22 cellular contexts compared by ENCODE assay signal in the genomic region with DNA sequence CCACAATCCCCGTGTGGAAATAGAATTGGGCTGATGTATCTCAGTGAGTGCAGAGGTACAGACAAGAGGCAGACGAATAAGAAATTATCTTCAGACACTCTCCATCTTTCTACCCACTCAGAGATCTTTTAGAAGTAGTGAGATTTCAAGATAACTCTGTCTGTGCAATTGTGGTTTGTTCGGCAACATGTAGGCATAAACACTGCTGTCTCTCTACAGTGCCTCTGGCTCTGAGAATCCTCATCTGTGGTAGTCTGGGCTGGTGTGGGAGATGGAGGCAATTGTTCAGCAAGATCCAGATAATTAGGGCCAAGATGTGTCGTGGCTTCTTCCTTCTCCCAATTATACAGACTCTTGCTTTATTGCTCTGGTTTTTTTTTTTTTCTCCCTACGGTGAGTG. TPM values are rescaled to one million over a fixed set of nuclear protein-coding genes. Genes with fewer than 3 reads are reported as not detected.
A peak's percentile ranks its signal among the peaks of the same experiment; 100 is the strongest.
DNase-seq lines count a peak whose midpoint lies in the region; ATAC-seq, FAIRE-seq and TF ChIP-seq lines count a peak whose summit lies in the region.
"Had no signal": no experiment of that assay in that cellular context is flagged by ENCODE, and none has a peak within 500 bp of the region (broad histone marks: within the 10 kb centered on the region; RNA-seq: fewer than 3 reads in every experiment).

No MANE protein-coding gene starts in this region.

- ATAC-seq in A549 (no peak), T-helper 17 cell (peak; percentile 40), GM19397 (IDR thresholded peaks at IDR 0.05; ENCODE audit: unreplicated experiment) (no peak)
- ATAC-seq: GM12878 had no signal

- H3K4me1 ChIP-seq in A549 (peaks cover 20% of the 10 kb centered on the region; the same call in 2 of the 3 replicates), trophoblast cell (ENCODE audit: control insufficient read depth in 1 of 2, insufficient read depth in 2 of 2, low read length in 2 of 2) (peaks cover 8 to 17% of the 10 kb centered on the region in 2 experiments), colonic mucosa (no peaks in the 10 kb centered on the region)
- H3K4me1 ChIP-seq: BLaER1 had no signal

- H3K27ac Mint-ChIP-seq in T-helper 17 cell, result no peak overlapping the region

- no peak overlapping the region for H2AK5ac ChIP-seq in trophoblast cell (ENCODE audit: low read length)

- peaks cover 21% of the 10 kb centered on the region for H3K79me1 ChIP-seq in trophoblast cell (ENCODE audit: low read length)

- 67% methylated on average over 5 of the region's 5 CpGs for WGBS in A549 (ENCODE audit: missing lambda C conversion rate)
- WGBS in trophoblast cell (ENCODE audit: extremely low coverage, insufficient coverage, insufficient read length), result no CpG with 5 or more reads among the region's 5 CpGs

- H3K27me3 ChIP-seq in trophoblast cell (ENCODE audit: insufficient read depth, low read length), result peaks cover 45% of the 10 kb centered on the region
- peaks cover 87% of the 10 kb centered on the region for H3K27me3 ChIP-seq in colonic mucosa

- no peak overlapping the region for H3K4ac ChIP-seq in trophoblast cell (ENCODE audit: low read depth, low read length)

- no peak overlapping the region for H3K14ac ChIP-seq in trophoblast cell (ENCODE audit: low read length)

- H3K9ac ChIP-seq in trophoblast cell (ENCODE audit: low read length), result no peak overlapping the region
- no peak overlapping the region for H3K9ac ChIP-seq in colonic mucosa (ENCODE audit: low read depth in 2 of 2, low read length in 2 of 2)
- H3K9ac ChIP-seq: BLaER1 had no signal

- H3K4me2 ChIP-seq in A549 (peak overlapping the region; percentile 87; the same call in 2 of the 3 replicates), trophoblast cell (ENCODE audit: low read length) (peak overlapping the region; percentile 45)
- H3K4me2 ChIP-seq: BLaER1 had no signal

- H2BK12ac ChIP-seq in trophoblast cell (ENCODE audit: low read length), result no peak overlapping the region

- TF ChIP-seq POLR2A in A549 (IDR thresholded peaks at IDR 0.05; ENCODE audit: low read length), result no peak

- TF ChIP-seq CTCF in A549 (IDR thresholded peaks at IDR 0.05) (no peak), colonic mucosa (IDR thresholded peaks at IDR 0.05) (no peak)

- no peak overlapping the region for H4K8ac ChIP-seq in trophoblast cell (ENCODE audit: low read depth, low read length)

- H3K36me3 ChIP-seq in trophoblast cell (ENCODE audit: control insufficient read depth in 1 of 2, insufficient read depth in 2 of 2, low read length in 2 of 2), result peaks cover 12 to 16% of the 10 kb centered on the region in 2 experiments
- no peaks in the 10 kb centered on the region for H3K36me3 ChIP-seq in colonic mucosa
- H3K36me3 ChIP-seq: BLaER1, HAP-1 had no signal

- no peak for TF ChIP-seq RAD21 in A549 (conservative IDR thresholded peaks at IDR 0.05 in 1 of 2, IDR thresholded peaks at IDR 0.05 in 1 of 2)

- no peak overlapping the region for H4K12ac ChIP-seq in trophoblast cell (ENCODE audit: low read depth, low read length)

- H3K9me3 ChIP-seq in A549 (no peaks in the 10 kb centered on the region), T-helper 17 cell (ENCODE audit: control insufficient read depth, low read length, poor library complexity, severe bottlenecking) (no peaks in the 10 kb centered on the region), trophoblast cell (ENCODE audit: insufficient read depth, low read depth, low read length) (peaks cover 8% of the 10 kb centered on the region), colonic mucosa (no peaks in the 10 kb centered on the region)
- H3K9me3 ChIP-seq: HAP-1 had no signal

- FAIRE-seq in A549 (lab: Jason Lieb, UNC), result no peak
- FAIRE-seq: GM12878 had no signal

- peaks cover 85% of the 10 kb centered on the region for H3K27me3 Mint-ChIP-seq in T-helper 17 cell

- H3K4me3 ChIP-seq in A549 (no peak overlapping the region), trophoblast cell (ENCODE audit: low read depth, low read length) (no peak overlapping the region), colonic mucosa (no peak overlapping the region)
- no peak overlapping the region for H3K4me3 ChIP-seq in Jurkat, Clone E6-1 (ENCODE audit: low read length)
- H3K4me3 ChIP-seq: BLaER1, GM12878, HAP-1 had no signal

- H2BK5ac ChIP-seq in trophoblast cell (ENCODE audit: low read depth, low read length, poor library complexity), result no peak overlapping the region

- H4K91ac ChIP-seq in trophoblast cell (ENCODE audit: low read depth, low read length), result no peak overlapping the region

- H3K4me3 Mint-ChIP-seq in T-helper 17 cell, result no peak overlapping the region
- H3K4me3 Mint-ChIP-seq: CD8-positive, alpha-beta memory T cell had no signal

- peaks cover 9% of the 10 kb centered on the region for H3K4me1 Mint-ChIP-seq in T-helper 17 cell

- peaks cover 3% of the 10 kb centered on the region for H3K36me3 Mint-ChIP-seq in T-helper 17 cell (ENCODE audit: low read depth)
- H3K36me3 Mint-ChIP-seq: CD8-positive, alpha-beta memory T cell had no signal

- H2BK120ac ChIP-seq in trophoblast cell (ENCODE audit: insufficient read depth, low read length, poor library complexity), result no peak overlapping the region

- intact Hi-C loops in colonic mucosa (cut with DNase I), result no loop called here

- no peak overlapping the region for H3K18ac ChIP-seq in trophoblast cell (ENCODE audit: low read length)

- no peak for TF ChIP-seq EP300 in A549 (IDR thresholded peaks at IDR 0.05)

- H3K23ac ChIP-seq in trophoblast cell (ENCODE audit: low read length), result no peak overlapping the region

- no peak for DNase-seq in A549 (ENCODE audit: low read depth in 1 of 2, low spot score in 1 of 2)
- DNase-seq in Jurkat, Clone E6-1 (ENCODE audit: low read depth, low spot score), result peak; percentile 43
- no peak for DNase-seq in T-helper 17 cell
- no peak for DNase-seq in trophoblast cell
- DNase-seq in GOT3 (lab: John Stamatoyannopoulos, UW), result no peak
- no peak for DNase-seq in colonic mucosa
- DNase-seq in activated CD4-positive, alpha-beta T cell treated with anti-CD3 and anti-CD28 coated beads for 1 hour, result no peak
- DNase-seq: 8988T; CD8-positive, alpha-beta memory T cell; GDM1; IMR-90; Kasumi-1; NCI-H187; NCI-H345; NCI-H69; NK-92 treated with Interleukin-12 subunit alpha and Interleukin-12 subunit beta, amount 100 ng/mL, for 24 hours had no signal

- CTCF ChIA-PET in A549 (lab: Yijun Ruan, JAX), result interaction anchor here (0.7 to 1.3 kb wide), 6 partner anchors 12 to 157 kb away, joined by 3 to 5 read pairs (median 3); no protein-coding TSS in a partner anchor

- no peak overlapping the region for H2AFZ ChIP-seq in trophoblast cell (ENCODE audit: insufficient read depth, low read length, poor library complexity)

- H3K27ac ChIP-seq in A549, result no peak overlapping the region
- no peak overlapping the region for H3K27ac ChIP-seq in trophoblast cell (ENCODE audit: low read depth, low read length)
- H3K27ac ChIP-seq in colonic mucosa, result no peak overlapping the region
- H3K27ac ChIP-seq: BLaER1 had no signal

- peaks cover 14% of the 10 kb centered on the region for H3K79me2 ChIP-seq in trophoblast cell (ENCODE audit: control insufficient read depth, insufficient read depth, low read length, poor library complexity)

- POLR2A ChIA-PET in A549 (lab: Yijun Ruan, JAX), result interaction anchor here (1.1 kb wide), 1 partner anchor 58 kb away, joined by 3 read pairs; the partner anchor contains the start of gene HOXC9

RNA-seq across cellular contexts. Expression of gene HOXC13, which starts 3.1 kb away (rescaled TPM):
- polyA plus RNA-seq in A549 (2011; rRNA removed), result 3.9 and 6.4 TPM in 2 replicates
- polyA plus RNA-seq in A549 (2012; cell fraction: cytosol; rRNA removed), result 7.2 and 8.4 TPM in 2 replicates
- polyA plus RNA-seq in A549 (2012; cell fraction: nucleus; rRNA removed), result 5.6 and 6.1 TPM in 2 replicates
- 6.5 to 9.3 TPM (median 7.5 TPM) in 3 replicates for polyA plus RNA-seq in A549 (2017; fragmentation: RNase III; extraction: RNeasy Plus Mini Kit Qiagen cat#74134 plus additional on column Dnase treatment)
- polyA minus RNA-seq in A549 (2011; rRNA and poly(A)+ RNA removed), result 4.0 and 4.3 TPM in 2 replicates
- not detected for polyA plus RNA-seq in Jurkat, Clone E6-1 (2012; ENCODE audit: insufficient read depth, insufficient read length)
- not detected for total RNA-seq in T-helper 17 cell
- polyA plus RNA-seq in trophoblast cell (2013), result 8.8 and 9.2 TPM in 2 replicates
- not detected for total RNA-seq in colonic mucosa
- total RNA-seq: CD8-positive, alpha-beta memory T cell; GM12878; IMR-90 had no signal
- polyA plus RNA-seq: CD8-positive, alpha-beta memory T cell; GM12878; IMR-90 had no signal

RNA-seq across cellular contexts. Expression of gene HOXC12, which starts 13.0 kb away (rescaled TPM):
- polyA plus RNA-seq in A549 (2011; rRNA removed) (not detected in 2 replicates), A549 (2017; fragmentation: RNase III; extraction: RNeasy Plus Mini Kit Qiagen cat#74134 plus additional on column Dnase treatment) (not detected in 3 replicates)
- polyA plus RNA-seq in A549 (2012; cell fraction: cytosol; rRNA removed), result 0.01 TPM in 1 of 2 replicates, not detected in the other
- 0.05 TPM in 1 of 2 replicates, not detected in the other for polyA plus RNA-seq in A549 (2012; cell fraction: nucleus; rRNA removed)
- 0.08 TPM in 1 of 2 replicates, not detected in the other for polyA minus RNA-seq in A549 (2011; rRNA and poly(A)+ RNA removed)
- polyA plus RNA-seq in Jurkat, Clone E6-1 (2012; ENCODE audit: insufficient read depth, insufficient read length), result not detected
- total RNA-seq in T-helper 17 cell (not detected), colonic mucosa (not detected)
- polyA plus RNA-seq in trophoblast cell (2013), result 0.07 and 0.11 TPM in 2 replicates
- total RNA-seq: CD8-positive, alpha-beta memory T cell; GM12878; HT1080; IMR-90; OCI-LY7 had no signal
- polyA plus RNA-seq: CD8-positive, alpha-beta memory T cell; GM12878; IMR-90 had no signal

RNA-seq across cellular contexts. Expression of gene HOXC11, which starts 31.2 kb away (rescaled TPM):
- 0.58 and 0.73 TPM in 2 replicates for polyA plus RNA-seq in A549 (2011; rRNA removed)
- 0.28 and 0.41 TPM in 2 replicates for polyA plus RNA-seq in A549 (2012; cell fraction: cytosol; rRNA removed)
- polyA plus RNA-seq in A549 (2012; cell fraction: nucleus; rRNA removed), result 0.40 and 0.78 TPM in 2 replicates
- polyA plus RNA-seq in A549 (2017; fragmentation: RNase III; extraction: RNeasy Plus Mini Kit Qiagen cat#74134 plus additional on column Dnase treatment), result 0.45 to 0.54 TPM (median 0.45 TPM) in 3 replicates
- 0.15 and 0.29 TPM in 2 replicates for polyA minus RNA-seq in A549 (2011; rRNA and poly(A)+ RNA removed)
- polyA plus RNA-seq in Jurkat, Clone E6-1 (2012; ENCODE audit: insufficient read depth, insufficient read length), result 3.0 TPM
- total RNA-seq in T-helper 17 cell, result not detected
- polyA plus RNA-seq in trophoblast cell (2013), result 0.22 and 0.29 TPM in 2 replicates
- not detected for total RNA-seq in colonic mucosa
- total RNA-seq: CD8-positive, alpha-beta memory T cell; GM12878; HT1080; IMR-90 had no signal
- polyA plus RNA-seq: CD8-positive, alpha-beta memory T cell; GM12878; IMR-90 had no signal

RNA-seq across cellular contexts. Expression of gene HOTAIR, which starts 33.0 kb away (rescaled TPM):
- polyA plus RNA-seq in A549 (2011; rRNA removed) (0.34 and 0.67 TPM in 2 replicates), A549 (2017; fragmentation: RNase III; extraction: RNeasy Plus Mini Kit Qiagen cat#74134 plus additional on column Dnase treatment) (0.35 to 0.71 TPM (median 0.71 TPM) in 3 replicates)
- 0.13 and 0.19 TPM in 2 replicates for polyA plus RNA-seq in A549 (2012; cell fraction: cytosol; rRNA removed)
- polyA plus RNA-seq in A549 (2012; cell fraction: nucleus; rRNA removed), result 0.12 and 0.23 TPM in 2 replicates
- 0.15 and 0.17 TPM in 2 replicates for polyA minus RNA-seq in A549 (2011; rRNA and poly(A)+ RNA removed)
- polyA plus RNA-seq in Jurkat, Clone E6-1 (2012; ENCODE audit: insufficient read depth, insufficient read length), result not detected
- total RNA-seq in T-helper 17 cell (not detected), colonic mucosa (not detected)
- polyA plus RNA-seq in trophoblast cell (2013), result 1.5 and 1.6 TPM in 2 replicates
- total RNA-seq: CD8-positive, alpha-beta memory T cell; GM12878; IMR-90 had no signal
- polyA plus RNA-seq: CD8-positive, alpha-beta memory T cell; GM12878; IMR-90 had no signal

RNA-seq across cellular contexts. Expression of gene HOXC10, which starts 43.2 kb away (rescaled TPM):
- polyA plus RNA-seq in A549 (2011; rRNA removed) (2.5 and 2.9 TPM in 2 replicates), A549 (2017; fragmentation: RNase III; extraction: RNeasy Plus Mini Kit Qiagen cat#74134 plus additional on column Dnase treatment) (2.1 to 4.3 TPM (median 3.2 TPM) in 3 replicates)
- 2.3 and 2.4 TPM in 2 replicates for polyA plus RNA-seq in A549 (2012; cell fraction: cytosol; rRNA removed)
- polyA plus RNA-seq in A549 (2012; cell fraction: nucleus; rRNA removed), result 1.7 and 2.0 TPM in 2 replicates
- polyA minus RNA-seq in A549 (2011; rRNA and poly(A)+ RNA removed), result 0.54 and 1.4 TPM in 2 replicates
- polyA plus RNA-seq in Jurkat, Clone E6-1 (2012; ENCODE audit: insufficient read depth, insufficient read length), result 22.8 TPM
- total RNA-seq in T-helper 17 cell (not detected), colonic mucosa (not detected)
- 0.03 and 0.04 TPM in 2 replicates for polyA plus RNA-seq in trophoblast cell (2013)
- total RNA-seq: CD8-positive, alpha-beta memory T cell; IMR-90 had no signal
- polyA plus RNA-seq: CD8-positive, alpha-beta memory T cell; GM12878 had no signal
